ENCODE assay signal across 8 cellular contexts in genomic region chr1:41578712-41579335, GRCh38.
DNase-seq lines count a peak whose midpoint lies in the region; ATAC-seq and TF ChIP-seq lines count a peak whose summit lies in the region.

No MANE protein-coding gene starts in this region.

- no peak overlapping the region for H3K4me3 ChIP-seq in adrenal gland
- H3K4me3 ChIP-seq in right lobe of liver = no peak overlapping the region

- peak; percentile 5 for DNase-seq in CD14-positive monocyte (ENCODE audit: low spot score)
- DNase-seq in HuH-7 (ENCODE audit: low spot score) = peak; percentile 42
- peak in 1 of 7 donors; percentile 10 for DNase-seq in adrenal gland
- no peak for DNase-seq in right lobe of liver
- DNase-seq in glomerular visceral epithelial cell (ENCODE audit: extremely low spot score) = no peak
- DNase-seq in activated naive CD4-positive, alpha-beta T cell treated with anti-CD3 and anti-CD28 coated beads, Interleukin-2, amount 50 U/mL, for 16 hours = no peak

- TF ChIP-seq CTCF in CD14-positive monocyte (IDR thresholded peaks at IDR 0.05) (peak; percentile 26), adrenal gland (IDR thresholded peaks at IDR 0.05) (peak; percentile 44 to 64 (median 49)), right lobe of liver (IDR thresholded peaks at IDR 0.05) (peak; percentile 42 to 61 (median 52))

- H3K27ac Mint-ChIP-seq in CD14-positive monocyte = no peak overlapping the region

- H3K9me3 Mint-ChIP-seq in CD14-positive monocyte = peaks cover 0 to 5% (median 0%) of the 10 kb centered on the region in 7 donors

- no peaks in the 10 kb centered on the region for H3K9me3 ChIP-seq in adrenal gland (replicated peaks in 1 of 3)
- no peaks in the 10 kb centered on the region for H3K9me3 ChIP-seq in right lobe of liver

- H3K4me3 Mint-ChIP-seq in CD14-positive monocyte = no peak overlapping the region

- H3K27ac ChIP-seq in adrenal gland = no peak overlapping the region
- no peak overlapping the region for H3K27ac ChIP-seq in right lobe of liver

- 48 to 76% (median 74%) methylated on average over 4 of the region's 4 CpGs for WGBS in adrenal gland, 4 donors
- 23% methylated on average over 4 of the region's 4 CpGs for WGBS in right lobe of liver (ENCODE audit: insufficient coverage, low coverage, low lambda C conversion rate, missing lambda C conversion rate)

- no peaks in the 10 kb centered on the region for H3K27me3 ChIP-seq in adrenal gland
- no peaks in the 10 kb centered on the region for H3K27me3 ChIP-seq in right lobe of liver

- H3K4me1 ChIP-seq in adrenal gland (replicated peaks in 1 of 2) (peaks cover 0 to 4% of the 10 kb centered on the region in 2 donors), right lobe of liver (no peaks in the 10 kb centered on the region)

- H3K36me3 Mint-ChIP-seq in CD14-positive monocyte = peaks cover 44 to 46% of the 10 kb centered on the region in 2 donors

- H3K4me1 Mint-ChIP-seq in CD14-positive monocyte = peaks cover 29% of the 10 kb centered on the region

- intact Hi-C loops in CD14-positive monocyte (cut with micrococcal nuclease) = loop anchor here (10.0 kb wide), 3 partner anchors 146 to 596 kb away; no protein-coding TSS in a partner anchor
- intact Hi-C loops in adrenal gland (cut with DNase I) = loop anchor here (10.0 kb wide), 3 partner anchors 216 to 466 kb away; no protein-coding TSS in a partner anchor
- intact Hi-C loops in right lobe of liver (cut with DNase I) = loop anchor here in 1 of 2 donors (10.0 kb wide), 1 partner anchor 236 kb away; no protein-coding TSS in a partner anchor

- H3K36me3 ChIP-seq in adrenal gland (replicated peaks in 1 of 2) (no peaks in the 10 kb centered on the region), right lobe of liver (no peaks in the 10 kb centered on the region)

- TF ChIP-seq POLR2A in adrenal gland (IDR thresholded peaks at IDR 0.05) = no peak
- TF ChIP-seq POLR2A in right lobe of liver (IDR thresholded peaks at IDR 0.05) = no peak

- ATAC-seq in right lobe of liver (peak; percentile 27 to 61 (median 60)), HG02623 (IDR thresholded peaks at IDR 0.05; ENCODE audit: unreplicated experiment) (no peak), GM21528 (IDR thresholded peaks at IDR 0.05; ENCODE audit: low FRiP score, unreplicated experiment) (no peak)

- peaks cover 0 to 3% (median 0%) of the 10 kb centered on the region in 3 donors for H3K27me3 Mint-ChIP-seq in CD14-positive monocyte (ENCODE audit: low read depth in 3 of 3)

Comparison
In these comparisons a context has a peak if more than half of its experiments do, and no peak if none do; other contexts are left out.
1. DNase-seq: peak in CD14-positive monocyte (single experiment) and HuH-7 (single experiment); none in right lobe of liver (0 of 3), glomerular visceral epithelial cell (single experiment) and activated naive CD4-positive, alpha-beta T cell treated with anti-CD3 and anti-CD28 coated beads, Interleukin-2, amount 50 U/mL, for 16 hours (single experiment).
2. ATAC-seq: peak in right lobe of liver (4 of 4); none in HG02623 (single experiment) and GM21528 (single experiment).
3. Peak in every context shown above with its lines, with median percentiles within 50 percentile points of each other: CTCF ChIP-seq.